20 cellular contexts compared by ENCODE assay signal in the genomic region with DNA sequence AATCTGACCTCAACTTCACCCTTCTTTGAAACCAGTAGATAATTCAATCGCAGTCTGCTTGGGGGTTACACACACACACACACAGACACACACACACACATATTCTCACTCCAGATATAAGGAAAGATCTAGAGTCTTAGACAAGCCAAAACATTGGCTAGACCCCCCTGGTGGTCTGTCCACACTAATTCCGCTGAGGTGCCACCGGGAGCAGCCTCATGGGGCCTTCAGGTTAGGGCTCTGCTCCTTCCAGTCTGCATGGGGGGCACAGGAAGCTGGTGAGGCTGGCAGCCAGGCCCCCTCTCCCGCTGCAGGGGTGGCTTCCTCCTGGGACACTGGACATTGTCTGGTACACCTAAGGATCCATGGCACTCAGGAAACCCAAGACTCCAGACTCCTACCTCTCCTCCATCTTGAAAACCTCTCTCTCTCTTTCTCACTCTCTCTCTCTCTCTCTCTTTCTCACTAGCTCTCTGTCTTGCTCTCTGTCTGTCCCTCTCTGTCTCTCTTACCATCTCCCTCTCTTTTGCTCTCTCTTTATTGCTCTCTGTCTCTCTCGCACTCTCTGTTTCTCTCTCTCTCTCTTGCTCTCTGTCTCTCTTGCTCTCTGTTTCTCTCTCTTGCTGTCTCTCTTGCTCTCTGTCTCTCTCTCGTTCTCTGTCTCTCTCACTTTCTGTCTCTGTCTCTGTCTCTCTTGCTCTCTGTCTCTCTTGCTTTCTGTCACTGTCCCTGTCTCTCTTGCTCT.
DNase-seq lines count a peak whose midpoint lies in the region; ATAC-seq, FAIRE-seq and TF ChIP-seq lines count a peak whose summit lies in the region.
"Had no signal": no experiment of that assay in that cellular context is flagged by ENCODE, and none has a peak within 500 bp of the region (broad histone marks: within the 10 kb centered on the region; RNA-seq: fewer than 3 reads in every experiment).

No MANE protein-coding gene starts in this region.

- TF ChIP-seq CTCF in H9 (conservative IDR thresholded peaks at IDR 0.05), result 0 out of 3 replicates have a peak, but pooled peaks have one; percentile 19
- TF ChIP-seq CTCF in K562 (IDR thresholded peaks at IDR 0.05 in 2 of 3, conservative IDR thresholded peaks at IDR 0.05 in 1 of 3; ENCODE audit: insufficient read depth in 2 of 3, low read depth in 1 of 3, low read length in 3 of 3), result no peak

- H3K79me2 ChIP-seq in H9 (ENCODE audit: insufficient read depth, low read length), result no peaks in the 10 kb centered on the region
- H3K79me2 ChIP-seq in K562 (ENCODE audit: control insufficient read depth, insufficient read depth, low read length), result no peaks in the 10 kb centered on the region

- no peak overlapping the region for H3K27ac ChIP-seq in H9 (ENCODE audit: insufficient read length, low read depth, low read length)
- no peak overlapping the region for H3K27ac ChIP-seq in K562 (ENCODE audit: extremely low read depth, low read depth, low read length)
- H3K27ac ChIP-seq in neuronal stem cell (replicated peaks; ENCODE audit: low read length), result no peak overlapping the region
- H3K27ac ChIP-seq: HL-60 had no signal

- WGBS in H9 (ENCODE audit: extremely low coverage, insufficient read length, low lambda C conversion rate), result no CpG with 5 or more reads among the region's 6 CpGs
- 0% methylated on average over 6 of the region's 6 CpGs for WGBS in K562 (ENCODE audit: insufficient coverage, low coverage, missing lambda C conversion rate)
- WGBS in neuronal stem cell (ENCODE audit: extremely low coverage in 2 of 2, insufficient read length in 2 of 2, insufficient replicate concordance in 1 of 2), 2 donors, result no CpG with 5 or more reads among the region's 6 CpGs

- H2BK120ac ChIP-seq in H9 (ENCODE audit: low read depth, low read length, poor library complexity, severe bottlenecking) (no peak overlapping the region), neuronal stem cell (ENCODE audit: low read depth, low read length) (no peak overlapping the region)

- H3K18ac ChIP-seq in H9 (ENCODE audit: insufficient read length, low read depth, low read length) (no peak overlapping the region), neuronal stem cell (ENCODE audit: low read length) (no peak overlapping the region)

- H3K56ac ChIP-seq in H9 (ENCODE audit: insufficient read length, low read depth, low read length), result no peak overlapping the region

- H4K8ac ChIP-seq in H9 (replicated peaks; ENCODE audit: insufficient read length, low read depth, low read length) (no peak overlapping the region), neuronal stem cell (ENCODE audit: low read depth, low read length) (no peak overlapping the region)

- no peak for TF ChIP-seq POLR2A in K562 (conservative IDR thresholded peaks at IDR 0.05)

- TF ChIP-seq RAD21 in K562 (CRISPR knock-in tag; conservative IDR thresholded peaks at IDR 0.05 in 1 of 2, IDR thresholded peaks at IDR 0.05 in 1 of 2), result no peak

- H3K4me3 ChIP-seq in K562, result no peak overlapping the region
- H3K4me3 ChIP-seq in neuronal stem cell (ENCODE audit: low read length in 2 of 2), result no peak overlapping the region
- H3K4me3 ChIP-seq: HAP-1 had no signal

- H4K91ac ChIP-seq in H9 (ENCODE audit: insufficient read length, low read depth, low read length) (no peak overlapping the region), neuronal stem cell (ENCODE audit: low read depth, low read length, poor library complexity) (no peak overlapping the region)

- H2BK5ac ChIP-seq in H9 (ENCODE audit: insufficient read length, low read length) (no peak overlapping the region), neuronal stem cell (ENCODE audit: low read length) (no peak overlapping the region)

- BruUV-seq in K562 (replicated peaks; lab: Mats Ljungman, UMichigan), result no TSS peak

- H3K9me3 ChIP-seq in H9 (ENCODE audit: control insufficient read depth, low read depth, low read length), result no peaks in the 10 kb centered on the region
- no peaks in the 10 kb centered on the region for H3K9me3 ChIP-seq in K562 (replicated peaks; ENCODE audit: control insufficient read depth, insufficient read depth, low read depth, low read length)
- peaks cover 0 to 2% of the 10 kb centered on the region in 2 donors for H3K9me3 ChIP-seq in neuronal stem cell (replicated peaks in 1 of 2; ENCODE audit: control insufficient read depth in 2 of 2, insufficient read depth in 1 of 2, low read depth in 1 of 2, low read length in 2 of 2)
- H3K9me3 ChIP-seq: BE2C, HAP-1 had no signal

- no peak for FAIRE-seq in K562 (lab: Jason Lieb, UNC)

- H3K27me3 ChIP-seq in H9 (ENCODE audit: insufficient read depth, low read length) (no peaks in the 10 kb centered on the region), K562 (ENCODE audit: control insufficient read depth in 2 of 2, insufficient read depth in 2 of 2, low read length in 2 of 2) (peaks cover 7% of the 10 kb centered on the region in 2 experiments; a peak in 3 of 5 replicates), neuronal stem cell (ENCODE audit: control insufficient read depth in 3 of 3, insufficient read depth in 3 of 3, low read depth in 1 of 3, low read length in 3 of 3) (no peaks in the 10 kb centered on the region)

- no peaks in the 10 kb centered on the region for H4K20me1 ChIP-seq in H9 (ENCODE audit: control insufficient read depth, insufficient read depth, insufficient read length)
- no peaks in the 10 kb centered on the region; the same call in 1 of the 2 replicates for H4K20me1 ChIP-seq in K562 (replicated peaks; ENCODE audit: control insufficient read depth, insufficient read depth, low read length)

- no peak overlapping the region for H4K5ac ChIP-seq in H9 (ENCODE audit: insufficient read length, low read depth, low read length)

- no peak overlapping the region for H3K14ac ChIP-seq in H9 (ENCODE audit: insufficient read depth, low read length)
- H3K14ac ChIP-seq in neuronal stem cell (ENCODE audit: low read length), result no peak overlapping the region

- no peaks in the 10 kb centered on the region for H3K36me3 Mint-ChIP-seq in activated naive CD8-positive, alpha-beta T cell treated with anti-CD3 and anti-CD28 coated beads, Interleukin-2, amount 50 U/mL, for 24 hours (ENCODE audit: low read depth)
- H3K36me3 Mint-ChIP-seq in activated naive CD8-positive, alpha-beta T cell treated with anti-CD3 and anti-CD28 coated beads for 36 hours, result no peaks in the 10 kb centered on the region
- no peaks in the 10 kb centered on the region for H3K36me3 Mint-ChIP-seq in H9 (ENCODE audit: insufficient read depth in 1 of 3, low read depth in 3 of 3)
- H3K36me3 Mint-ChIP-seq: CD4-positive, CD25-positive, alpha-beta regulatory T cell had no signal

- peaks cover 9% of the 10 kb centered on the region for H3K27me3 Mint-ChIP-seq in activated naive CD8-positive, alpha-beta T cell treated with anti-CD3 and anti-CD28 coated beads, Interleukin-2, amount 50 U/mL, for 24 hours
- peaks cover 16% of the 10 kb centered on the region for H3K27me3 Mint-ChIP-seq in activated naive CD8-positive, alpha-beta T cell treated with anti-CD3 and anti-CD28 coated beads for 36 hours
- H3K27me3 Mint-ChIP-seq in H9 (ENCODE audit: low read depth), result no peaks in the 10 kb centered on the region

- no peak for DNase-seq in activated naive CD8-positive, alpha-beta T cell treated with anti-CD3 and anti-CD28 coated beads, Interleukin-2, amount 50 U/mL, for 24 hours
- DNase-seq in activated naive CD8-positive, alpha-beta T cell treated with anti-CD3 and anti-CD28 coated beads for 36 hours, result no peak
- DNase-seq in H9 (no peak), K562 (ENCODE audit: extremely low read depth in 1 of 4, low spot score in 3 of 4) (no peak), neuronal stem cell (ENCODE audit: low spot score) (no peak), NCI-H82 (lab: John Stamatoyannopoulos, UW) (no peak), NCI-H1105 (lab: John Stamatoyannopoulos, UW) (no peak), DMS153 treated with DMSO at 0.1 percent for 48 hours (lab: John Stamatoyannopoulos, UW; ENCODE audit: unreplicated experiment) (no peak)
- DNase-seq: BE2C; C1 segment of cervical spinal cord; CD4-positive, CD25-positive, alpha-beta regulatory T cell; CD8-positive, alpha-beta memory T cell; COR-L47; DMS153; DMS79 treated with DMSO at 0.1 percent for 48 hours; GF-D8; GOT3; HFFc6 had no signal

- H3K79me1 ChIP-seq in H9 (ENCODE audit: insufficient read depth, low read depth, low read length, poor library complexity, severe bottlenecking) (no peaks in the 10 kb centered on the region), neuronal stem cell (ENCODE audit: low read depth, low read length) (no peaks in the 10 kb centered on the region)

- CTCF ChIA-PET in K562 (lab: Yijun Ruan, JAX; ENCODE audit: low intra/inter-chr PET ratio), result interaction anchor here (0.6 kb wide), 1 partner anchor 9 kb away, joined by 3 read pairs; no protein-coding TSS in a partner anchor

- intact Hi-C loops in K562 (cut with micrococcal nuclease), result no loop called here

- POLR2A ChIA-PET in K562 (lab: Yijun Ruan, JAX), result no interaction called here

- no peak overlapping the region for H3K4me3 Mint-ChIP-seq in activated naive CD8-positive, alpha-beta T cell treated with anti-CD3 and anti-CD28 coated beads, Interleukin-2, amount 50 U/mL, for 24 hours
- no peak overlapping the region for H3K4me3 Mint-ChIP-seq in activated naive CD8-positive, alpha-beta T cell treated with anti-CD3 and anti-CD28 coated beads for 36 hours
- no peak overlapping the region for H3K4me3 Mint-ChIP-seq in H9
- H3K4me3 Mint-ChIP-seq: CD4-positive, CD25-positive, alpha-beta regulatory T cell; CD8-positive, alpha-beta memory T cell; HFFc6 had no signal

- H3K23me2 ChIP-seq in H9 (ENCODE audit: insufficient read length, low read depth, low read length, poor library complexity, severe bottlenecking), result no peaks in the 10 kb centered on the region

- no peak overlapping the region for H2BK15ac ChIP-seq in H9 (ENCODE audit: low read depth, low read length)
- no peak overlapping the region for H2BK15ac ChIP-seq in neuronal stem cell (ENCODE audit: low read length)

- H3K4me1 Mint-ChIP-seq in activated naive CD8-positive, alpha-beta T cell treated with anti-CD3 and anti-CD28 coated beads, Interleukin-2, amount 50 U/mL, for 24 hours, result no peaks in the 10 kb centered on the region
- peaks cover 2% of the 10 kb centered on the region for H3K4me1 Mint-ChIP-seq in activated naive CD8-positive, alpha-beta T cell treated with anti-CD3 and anti-CD28 coated beads for 36 hours
- no peaks in the 10 kb centered on the region for H3K4me1 Mint-ChIP-seq in H9
- H3K4me1 Mint-ChIP-seq: CD4-positive, CD25-positive, alpha-beta regulatory T cell; CD8-positive, alpha-beta memory T cell had no signal

- peak; percentile 12 for ATAC-seq in activated naive CD8-positive, alpha-beta T cell treated with anti-CD3 and anti-CD28 coated beads, Interleukin-2, amount 50 U/mL, for 24 hours
- no peak for ATAC-seq in K562

- in situ Hi-C loops in K562 (cut with MboI), result loop anchor here (25.0 kb wide), 1 partner anchor 773 kb away; no protein-coding TSS in a partner anchor

- H3K36me3 ChIP-seq in K562 (ENCODE audit: control insufficient read depth, insufficient read depth, low read length), result no peaks in the 10 kb centered on the region
- peaks cover 0 to 1% of the 10 kb centered on the region in 2 donors for H3K36me3 ChIP-seq in neuronal stem cell (replicated peaks in 1 of 2; ENCODE audit: control insufficient read depth in 2 of 2, insufficient read depth in 2 of 2, low read length in 2 of 2)
- H3K36me3 ChIP-seq: BE2C, HAP-1 had no signal

- H2BK20ac ChIP-seq in H9 (ENCODE audit: low read depth, low read length, poor library complexity, severe bottlenecking), result no peak overlapping the region

- H3K4me2 ChIP-seq in H9 (ENCODE audit: insufficient read depth, insufficient read length, low read length), result no peak overlapping the region
- H3K4me2 ChIP-seq in K562 (ENCODE audit: insufficient read depth, low read length), result no peak overlapping the region
- H3K4me2 ChIP-seq in neuronal stem cell (ENCODE audit: insufficient read depth, low read length, poor library complexity, severe bottlenecking), result no peak overlapping the region

- no peak overlapping the region for H3K27ac Mint-ChIP-seq in activated naive CD8-positive, alpha-beta T cell treated with anti-CD3 and anti-CD28 coated beads, Interleukin-2, amount 50 U/mL, for 24 hours
- no peak overlapping the region for H3K27ac Mint-ChIP-seq in activated naive CD8-positive, alpha-beta T cell treated with anti-CD3 and anti-CD28 coated beads for 36 hours
- H3K27ac Mint-ChIP-seq in H9, result no peak overlapping the region
- H3K27ac Mint-ChIP-seq: CD4-positive, CD25-positive, alpha-beta regulatory T cell; CD8-positive, alpha-beta memory T cell; HFFc6 had no signal

- no peak overlapping the region for H2BK12ac ChIP-seq in H9 (ENCODE audit: insufficient read length, low read depth, low read length)
- H2BK12ac ChIP-seq in neuronal stem cell (ENCODE audit: low read length), result no peak overlapping the region

- H2AFZ ChIP-seq in H9 (ENCODE audit: low read length), result no peak overlapping the region
- no peak overlapping the region for H2AFZ ChIP-seq in K562 (ENCODE audit: low read depth, low read length)
- no peak overlapping the region for H2AFZ ChIP-seq in neuronal stem cell (ENCODE audit: low read length)

- H3K4me1 ChIP-seq in H9 (ENCODE audit: insufficient read depth, low read length) (no peaks in the 10 kb centered on the region), K562 (replicated peaks in 1 of 2; ENCODE audit: control insufficient read depth in 2 of 2, insufficient read depth in 2 of 2, low read length in 2 of 2) (no peaks in the 10 kb centered on the region), neuronal stem cell (ENCODE audit: control insufficient read depth in 2 of 2, insufficient read depth in 1 of 2, low read depth in 1 of 2, low read length in 2 of 2) (peaks cover 0 to 3% of the 10 kb centered on the region in 2 donors)
- H3K4me1 ChIP-seq: BE2C, HAP-1 had no signal

- no peak overlapping the region for H3K4ac ChIP-seq in H9 (ENCODE audit: low read depth, low read length)
- H3K4ac ChIP-seq in neuronal stem cell (ENCODE audit: low read length), result no peak overlapping the region

- no peak for TF ChIP-seq EP300 in K562 (IDR thresholded peaks at IDR 0.05; ENCODE audit: low read length)

- H3K9ac ChIP-seq in H9 (ENCODE audit: extremely low read depth, insufficient read length, low read length) (no peak overlapping the region), K562 (ENCODE audit: insufficient read depth in 1 of 2, low read depth in 2 of 2, low read length in 2 of 2) (no peak overlapping the region), neuronal stem cell (ENCODE audit: low read depth, low read length, poor library complexity) (peak overlapping the region; percentile 17)

- H3K23ac ChIP-seq in H9 (ENCODE audit: insufficient read length, low read depth, low read length), result no peak overlapping the region
- no peak overlapping the region for H3K23ac ChIP-seq in neuronal stem cell (ENCODE audit: low read depth, low read length, poor library complexity)

- H2AK5ac ChIP-seq in H9 (ENCODE audit: insufficient read length, low read length) (no peak overlapping the region), neuronal stem cell (ENCODE audit: low read depth, low read length) (no peak overlapping the region)

- H3T11ph ChIP-seq in H9 (ENCODE audit: low read length), result no peak overlapping the region

- no peaks in the 10 kb centered on the region for H3K9me1 ChIP-seq in K562 (ENCODE audit: control insufficient read depth, insufficient read depth, low read length)

- no peaks in the 10 kb centered on the region for H3K9me3 Mint-ChIP-seq in activated naive CD8-positive, alpha-beta T cell treated with anti-CD3 and anti-CD28 coated beads, Interleukin-2, amount 50 U/mL, for 24 hours
- no peaks in the 10 kb centered on the region for H3K9me3 Mint-ChIP-seq in activated naive CD8-positive, alpha-beta T cell treated with anti-CD3 and anti-CD28 coated beads for 36 hours
- no peaks in the 10 kb centered on the region for H3K9me3 Mint-ChIP-seq in H9
- H3K9me3 Mint-ChIP-seq: CD4-positive, CD25-positive, alpha-beta regulatory T cell; CD8-positive, alpha-beta memory T cell; HFFc6 had no signal
